8 cellular contexts compared by ENCODE assay signal in the genomic region with DNA sequence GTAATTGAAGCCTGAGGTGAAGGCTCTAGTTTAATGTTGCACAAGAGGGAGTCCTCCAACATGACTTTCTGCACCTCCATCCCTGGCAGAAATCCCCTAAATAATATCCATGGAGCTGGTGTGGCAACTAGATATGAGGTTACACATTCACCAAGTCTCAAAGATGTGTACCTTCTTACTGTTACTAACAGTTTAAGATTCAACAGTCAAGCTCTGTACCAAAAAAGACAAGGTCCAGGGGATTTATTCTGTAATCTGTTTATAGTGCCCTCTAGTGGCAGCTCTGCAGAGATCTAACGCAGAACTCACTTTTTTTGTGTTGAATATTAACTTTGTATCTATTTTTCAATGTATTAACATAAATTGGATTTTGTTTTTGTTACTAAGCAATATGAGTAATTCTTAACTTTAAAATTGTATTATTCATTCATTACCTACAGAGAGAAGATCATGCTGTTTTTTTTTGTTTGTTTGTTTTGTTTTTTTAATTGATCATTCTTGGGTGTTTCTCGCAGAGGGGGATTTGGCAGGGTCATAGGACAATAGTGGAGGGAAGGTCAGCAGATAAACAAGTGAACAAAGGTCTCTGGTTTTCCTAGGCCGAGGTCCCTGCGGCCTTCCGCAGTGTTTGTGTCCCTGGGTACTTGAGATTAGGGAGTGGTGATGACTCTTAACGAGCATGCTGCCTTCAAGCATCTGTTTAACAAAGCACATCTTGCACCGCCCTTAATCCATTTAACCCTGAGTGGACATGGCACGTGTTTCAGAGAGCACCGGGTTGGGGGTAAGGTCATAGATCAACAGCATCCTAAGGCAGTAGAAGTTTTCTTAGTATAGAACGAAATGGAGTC. TPM values are rescaled to one million over a fixed set of nuclear protein-coding genes. Genes with fewer than 3 reads are reported as not detected.
DNase-seq lines count a peak whose midpoint lies in the region; ATAC-seq, FAIRE-seq and TF ChIP-seq lines count a peak whose summit lies in the region.
"Not testable (repeated sequence)": the region's sequence is repeated elsewhere in the genome, so short reads cannot be mapped to it uniquely, and the experiment has no call there.

No MANE protein-coding gene starts in this region.

- not testable (repeated sequence) for TF ChIP-seq POLR2A in Peyer's patch (IDR thresholded peaks at IDR 0.05)

- POLR2A ChIA-PET in HEK293 (lab: Yijun Ruan, JAX), result interaction anchor here (1.3 kb wide), 2 partner anchors 108 to 109 kb away, joined by 8 to 18 read pairs; partner anchors contain the start of gene ARL15

- FAIRE-seq in urothelium cell line (lab: Jason Lieb, UNC), result not testable (repeated sequence)

- not testable (repeated sequence) for H3K36me3 ChIP-seq in HEK293 (ENCODE audit: control insufficient read depth in 2 of 2, insufficient read depth in 1 of 2, low read length in 2 of 2); Peyer's patch

- not testable (repeated sequence) for ATAC-seq in foreskin keratinocyte

- CTCF ChIA-PET in HEK293 (lab: Yijun Ruan, JAX), result interaction anchor here (0.5 to 2.0 kb wide), 28 partner anchors 9 to 1589 kb away, joined by 3 to 30 read pairs (median 4); partner anchors contain the start of gene SNX18

- H3K4me3 ChIP-seq in HEK293 (ENCODE audit: low read depth, low read length); Peyer's patch: not testable (repeated sequence)

- H3K27ac ChIP-seq in HEK293 (ENCODE audit: extremely low read depth, low read depth, low read length); Peyer's patch; foreskin keratinocyte: not testable (repeated sequence)

- H3K9me3 ChIP-seq in HEK293 (ENCODE audit: control insufficient read depth, insufficient read depth, low read depth, low read length); Peyer's patch: not testable (repeated sequence)

- not testable (repeated sequence) for H3K27me3 ChIP-seq in Peyer's patch, foreskin keratinocyte

- peak; percentile 48; the same call in 1 of the 2 replicates for TF ChIP-seq CTCF in HEK293 (tag by site-specific recombination; IDR thresholded peaks at IDR 0.05)
- TF ChIP-seq CTCF in Peyer's patch (IDR thresholded peaks at IDR 0.05), result peak; percentile 56 to 83 (median 78)
- TF ChIP-seq CTCF in foreskin keratinocyte (conservative IDR thresholded peaks at IDR 0.05), result peak; percentile 93

- DNase-seq in Daoy (ENCODE audit: low read depth), result peak; percentile 25
- DNase-seq in NCI-H1105 (lab: John Stamatoyannopoulos, UW), result peak; percentile 16
- peak in 1 of 3 donors; percentile 53 for DNase-seq in Peyer's patch
- peak; percentile 53 for DNase-seq in amniotic epithelial cell (ENCODE audit: low read depth)
- DNase-seq in foreskin keratinocyte, result peak in 1 of 2 donors; percentile 39
- peak; percentile 72 for DNase-seq in myocyte (ENCODE audit: low read depth)
- peak; percentile 49 for DNase-seq in urothelium cell line (ENCODE audit: low spot score)

- not testable (repeated sequence) for H3K4me1 ChIP-seq in HEK293 (ENCODE audit: control insufficient read depth, insufficient read depth, low read length); Peyer's patch
- peaks cover 18% of the 10 kb centered on the region for H3K4me1 ChIP-seq in foreskin keratinocyte

TF ChIP-seq in HEK293, 187 proteins besides CTCF, POLR2A, EP300 and RAD21:
- peak; percentile 92 for TF ChIP-seq ZNF2 (tag by site-specific recombination; IDR thresholded peaks at IDR 0.05)
- TF ChIP-seq ZNF654 (tag by site-specific recombination; IDR thresholded peaks at IDR 0.05; ENCODE audit: low read depth), result peak; percentile 65
- TF ChIP-seq ZNF660 (tag by site-specific recombination; IDR thresholded peaks at IDR 0.05), result peak; percentile 75
- peak; percentile 74 for TF ChIP-seq ZNF362 (tag by site-specific recombination; IDR thresholded peaks at IDR 0.05)

RNA-seq across cellular contexts. Expression of gene HSPB3, which starts 35.7 kb away (rescaled TPM):
- total RNA-seq in Daoy (2014; rRNA removed; shearing (Covaris generic)), result 1.3 TPM in 1 of 2 replicates, not detected in the other
- total RNA-seq in Peyer's patch (not detected), foreskin keratinocyte (not detected in 2 replicates), myocyte (270 and 498 TPM in 2 replicates)
- not detected in 2 replicates for polyA plus RNA-seq in foreskin keratinocyte
- 104 TPM for polyA plus RNA-seq in myocyte (2012)

Comparison
In these comparisons a context has a peak if more than half of its experiments do, and no peak if none do; other contexts are left out.
1. RNA of gene HSPB3, which starts 35.7 kb away (total RNA-seq): 270 to 498 TPM in myocyte; not detected in Peyer's patch, 1.3 TPM in Daoy and not detected in foreskin keratinocyte; every median in the first group is over 100 times any median in the second.
2. Peak in every context shown above with its lines, with median percentiles within 50 percentile points of each other: CTCF ChIP-seq.